ENCODE assay signal across 8 cellular contexts in genomic region chr4:101346562-101347266, GRCh38. TPM values are rescaled to one million over a fixed set of nuclear protein-coding genes. Genes with fewer than 3 reads are reported as not detected.
A peak's percentile ranks its signal among the peaks of the same experiment; 100 is the strongest.
DNase-seq lines count a peak whose midpoint lies in the region; ATAC-seq lines count a peak whose summit lies in the region.

No MANE protein-coding gene starts in this region.

- H3K9me3 Mint-ChIP-seq in activated CD4-positive, alpha-beta memory T cell treated with anti-CD3 and anti-CD28 coated beads, Interleukin-2, amount 10 ng/mL, durations not matched to agents 7 days and 5 days = no peaks in the 10 kb centered on the region
- H3K9me3 Mint-ChIP-seq in effector memory CD8-positive, alpha-beta T cell = no peaks in the 10 kb centered on the region

- peak; percentile 6 for ATAC-seq in HG02798 (IDR thresholded peaks at IDR 0.05; ENCODE audit: poor library complexity, unreplicated experiment)
- peak; percentile 23 for ATAC-seq in effector memory CD8-positive, alpha-beta T cell (replicated peaks)

- DNase-seq in NCI-H446 (lab: John Stamatoyannopoulos, UW) (peak; percentile 34 to 44), NCI-H446 treated with DMSO at 0.1 percent for 48 hours (lab: John Stamatoyannopoulos, UW) (no peak), NCI-H2107 (lab: John Stamatoyannopoulos, UW) (peak; percentile 7), mesenteric fat pad (ENCODE audit: low spot score) (peak; percentile 91)
- peak; percentile 57 for DNase-seq in activated CD4-positive, alpha-beta memory T cell treated with anti-CD3 and anti-CD28 coated beads, Interleukin-2, amount 10 ng/mL, durations not matched to agents 7 days and 5 days
- DNase-seq in effector memory CD8-positive, alpha-beta T cell = peak; percentile 52 to 63 (median 57)
- peak; percentile 23 to 45 for DNase-seq in stimulated activated CD8-positive, alpha-beta memory T cell treated with anti-CD3 and anti-CD28 coated beads, Interleukin-4, amount 100 ng/mL, for 1 hour (ENCODE audit: low read depth in 2 of 2, low spot score in 1 of 2)

- POLR2A ChIA-PET in activated CD4-positive, alpha-beta memory T cell treated with anti-CD3 and anti-CD28 coated beads, Interleukin-2, amount 10 ng/mL, durations not matched to agents 7 days and 5 days (lab: Charles Lee) = interaction anchor here (0.6 to 3.3 kb wide), 14 partner anchors 9 to 1783 kb away, joined by 3 to 46 read pairs (median 6); partner anchors contain the start of gene TRMT10A

- peaks cover 46% of the 10 kb centered on the region for H3K4me1 Mint-ChIP-seq in activated CD4-positive, alpha-beta memory T cell treated with anti-CD3 and anti-CD28 coated beads, Interleukin-2, amount 10 ng/mL, durations not matched to agents 7 days and 5 days
- H3K4me1 Mint-ChIP-seq in effector memory CD8-positive, alpha-beta T cell (ENCODE audit: low read depth in 2 of 2) = peaks cover 30 to 42% of the 10 kb centered on the region in 2 donors

- H3K4me3 Mint-ChIP-seq in activated CD4-positive, alpha-beta memory T cell treated with anti-CD3 and anti-CD28 coated beads, Interleukin-2, amount 10 ng/mL, durations not matched to agents 7 days and 5 days = peak overlapping the region; percentile 98
- peak overlapping the region; percentile 94 to 95 for H3K4me3 Mint-ChIP-seq in effector memory CD8-positive, alpha-beta T cell

- H3K27ac Mint-ChIP-seq in activated CD4-positive, alpha-beta memory T cell treated with anti-CD3 and anti-CD28 coated beads, Interleukin-2, amount 10 ng/mL, durations not matched to agents 7 days and 5 days = peak overlapping the region; percentile 90
- peak overlapping the region; percentile 87 to 98 for H3K27ac Mint-ChIP-seq in effector memory CD8-positive, alpha-beta T cell

- CTCF ChIA-PET in activated CD4-positive, alpha-beta memory T cell treated with anti-CD3 and anti-CD28 coated beads, Interleukin-2, amount 10 ng/mL, durations not matched to agents 7 days and 5 days (lab: Charles Lee) = interaction anchor here (0.9 to 3.3 kb wide), 8 partner anchors 10 to 384 kb away, joined by 3 to 17 read pairs (median 5); no protein-coding TSS in a partner anchor

- peaks cover 15% of the 10 kb centered on the region for H3K36me3 Mint-ChIP-seq in activated CD4-positive, alpha-beta memory T cell treated with anti-CD3 and anti-CD28 coated beads, Interleukin-2, amount 10 ng/mL, durations not matched to agents 7 days and 5 days (ENCODE audit: low read depth)
- peaks cover 27% of the 10 kb centered on the region for H3K36me3 Mint-ChIP-seq in effector memory CD8-positive, alpha-beta T cell (ENCODE audit: insufficient read depth)

- H3K27me3 Mint-ChIP-seq in activated CD4-positive, alpha-beta memory T cell treated with anti-CD3 and anti-CD28 coated beads, Interleukin-2, amount 10 ng/mL, durations not matched to agents 7 days and 5 days = peaks cover 8% of the 10 kb centered on the region
- H3K27me3 Mint-ChIP-seq in effector memory CD8-positive, alpha-beta T cell = no peaks in the 10 kb centered on the region

RNA-seq across cellular contexts. Expression of gene PPP3CA, which starts 0.6 kb away (rescaled TPM):
- total RNA-seq in activated CD4-positive, alpha-beta memory T cell treated with anti-CD3 and anti-CD28 coated beads, Interleukin-2, amount 10 ng/mL, durations not matched to agents 7 days and 5 days = 10 to 100 TPM; 45.5 to 48.6 TPM
- total RNA-seq in mesenteric fat pad = 50.2 TPM
